8 cellular contexts compared by ENCODE assay signal in genomic region chr22:28855355-28856094, GRCh38. TPM values are rescaled to one million over a fixed set of nuclear protein-coding genes. Genes with fewer than 3 reads are reported as not detected.
DNase-seq lines count a peak whose midpoint lies in the region; ATAC-seq, FAIRE-seq and TF ChIP-seq lines count a peak whose summit lies in the region.

No MANE protein-coding gene starts in this region.

- no peak overlapping the region for H2AFZ ChIP-seq in mesenchymal stem cell (ENCODE audit: low read depth, low read length)

- H3K27ac Mint-ChIP-seq in activated CD4-positive, alpha-beta T cell treated with anti-CD3 and anti-CD28 coated beads, Interleukin-2, amount 10 ng/mL, durations not matched to agents 24 days and 14 days, result no peak overlapping the region
- no peak overlapping the region for H3K27ac Mint-ChIP-seq in stimulated activated naive CD8-positive, alpha-beta T cell treated with anti-CD3 and anti-CD28 coated beads, Interleukin-15, amount 100 ng/mL, for 72 hours

- peaks cover 13% of the 10 kb centered on the region for H3K27me3 Mint-ChIP-seq in activated CD4-positive, alpha-beta T cell treated with anti-CD3 and anti-CD28 coated beads, Interleukin-2, amount 10 ng/mL, durations not matched to agents 24 days and 14 days
- peaks cover 18% of the 10 kb centered on the region for H3K27me3 Mint-ChIP-seq in stimulated activated naive CD8-positive, alpha-beta T cell treated with anti-CD3 and anti-CD28 coated beads, Interleukin-15, amount 100 ng/mL, for 72 hours

- H3K9ac ChIP-seq in mesenchymal stem cell (ENCODE audit: low read length), result no peak overlapping the region

- peak overlapping the region; percentile 42 for H2AK5ac ChIP-seq in mesenchymal stem cell (ENCODE audit: low read length, severe bottlenecking)

- H2BK120ac ChIP-seq in mesenchymal stem cell (ENCODE audit: low read depth, low read length), result no peak overlapping the region

- no peak overlapping the region for H4K91ac ChIP-seq in mesenchymal stem cell (ENCODE audit: low read length)

- in situ Hi-C loops in ACHN (cut with HindIII; ENCODE audit: low pct_ligation_motif_present, low pct_unique_long_range_greater_than_20kb, low sequenced_read_pairs), result no loop called here

- ATAC-seq in stimulated activated naive CD8-positive, alpha-beta T cell treated with anti-CD3 and anti-CD28 coated beads, Interleukin-15, amount 100 ng/mL, for 72 hours, result no peak
- no peak for ATAC-seq in HG02852 (IDR thresholded peaks at IDR 0.05; ENCODE audit: unreplicated experiment)

- no peak overlapping the region for H3K4me3 Mint-ChIP-seq in activated CD4-positive, alpha-beta T cell treated with anti-CD3 and anti-CD28 coated beads, Interleukin-2, amount 10 ng/mL, durations not matched to agents 24 days and 14 days
- H3K4me3 Mint-ChIP-seq in stimulated activated naive CD8-positive, alpha-beta T cell treated with anti-CD3 and anti-CD28 coated beads, Interleukin-15, amount 100 ng/mL, for 72 hours, result no peak overlapping the region

- no peak overlapping the region for H3K4me3 ChIP-seq in mesenchymal stem cell (ENCODE audit: insufficient read depth in 1 of 2, low read depth in 1 of 2, low read length in 2 of 2)

- no peak overlapping the region for H3K4ac ChIP-seq in mesenchymal stem cell (ENCODE audit: low read depth in 1 of 2, low read length in 2 of 2)

- peak; percentile 76 for FAIRE-seq in endometrium (lab: Jason Lieb, UNC)

- peak; percentile 72 for TF ChIP-seq CTCF in GM12801 (IDR thresholded peaks at IDR 0.05; ENCODE audit: extremely low read depth, insufficient read length)

- H3K27me3 ChIP-seq in mesenchymal stem cell (ENCODE audit: control insufficient read depth in 1 of 2, insufficient read depth in 1 of 2, low read length in 2 of 2), result no peaks in the 10 kb centered on the region

- no peak overlapping the region for H2BK12ac ChIP-seq in mesenchymal stem cell (ENCODE audit: low read length in 2 of 2)

- no peaks in the 10 kb centered on the region for H3K4me1 Mint-ChIP-seq in activated CD4-positive, alpha-beta T cell treated with anti-CD3 and anti-CD28 coated beads, Interleukin-2, amount 10 ng/mL, durations not matched to agents 24 days and 14 days
- no peaks in the 10 kb centered on the region for H3K4me1 Mint-ChIP-seq in stimulated activated naive CD8-positive, alpha-beta T cell treated with anti-CD3 and anti-CD28 coated beads, Interleukin-15, amount 100 ng/mL, for 72 hours

- no peaks in the 10 kb centered on the region for H3K9me3 ChIP-seq in mesenchymal stem cell (ENCODE audit: control insufficient read depth, low read length)

- no peak overlapping the region for H3K23ac ChIP-seq in mesenchymal stem cell (ENCODE audit: low read length in 2 of 2)

- 21% methylated on average over 2 of the region's 6 CpGs for WGBS in mesenchymal stem cell

- H2BK15ac ChIP-seq in mesenchymal stem cell (ENCODE audit: low read depth, poor library complexity, severe bottlenecking), result no peak overlapping the region

- no peaks in the 10 kb centered on the region for H3K9me3 Mint-ChIP-seq in activated CD4-positive, alpha-beta T cell treated with anti-CD3 and anti-CD28 coated beads, Interleukin-2, amount 10 ng/mL, durations not matched to agents 24 days and 14 days
- H3K9me3 Mint-ChIP-seq in stimulated activated naive CD8-positive, alpha-beta T cell treated with anti-CD3 and anti-CD28 coated beads, Interleukin-15, amount 100 ng/mL, for 72 hours, result no peaks in the 10 kb centered on the region

- no peaks in the 10 kb centered on the region for H3K36me3 Mint-ChIP-seq in activated CD4-positive, alpha-beta T cell treated with anti-CD3 and anti-CD28 coated beads, Interleukin-2, amount 10 ng/mL, durations not matched to agents 24 days and 14 days (ENCODE audit: low read depth)

- H3K27ac ChIP-seq in mesenchymal stem cell (ENCODE audit: low read length, poor library complexity, severe bottlenecking), result no peak overlapping the region

- intact Hi-C loops in activated CD4-positive, alpha-beta T cell treated with anti-CD3 and anti-CD28 coated beads, Interleukin-2, amount 10 ng/mL, durations not matched to agents 24 days and 14 days (cut with micrococcal nuclease), result loop anchor here (1.0 kb wide), 2 partner anchors 185 to 390 kb away; no protein-coding TSS in a partner anchor

- no peaks in the 10 kb centered on the region for H3K4me1 ChIP-seq in mesenchymal stem cell (ENCODE audit: control insufficient read depth, insufficient read depth, low read depth, low read length)

- no peak overlapping the region for H3K4me2 ChIP-seq in mesenchymal stem cell (ENCODE audit: low read length, poor library complexity, severe bottlenecking)

- no peak overlapping the region for H3K14ac ChIP-seq in mesenchymal stem cell (ENCODE audit: low read length in 2 of 2)

- H2BK5ac ChIP-seq in mesenchymal stem cell (ENCODE audit: low read depth, low read length, poor library complexity, severe bottlenecking), result no peak overlapping the region

- DNase-seq in ACHN (peak; percentile 58), NCI-H2029 (lab: John Stamatoyannopoulos, UW) (peak; percentile 22), mesenchymal stem cell (peak; percentile 59)
- DNase-seq in activated CD4-positive, alpha-beta T cell treated with anti-CD3 and anti-CD28 coated beads, Interleukin-2, amount 10 ng/mL, durations not matched to agents 24 days and 14 days, result peak; percentile 85
- peak; percentile 38 to 40 for DNase-seq in stimulated activated naive CD8-positive, alpha-beta T cell treated with anti-CD3 and anti-CD28 coated beads, Interleukin-15, amount 100 ng/mL, for 72 hours

- no peaks in the 10 kb centered on the region for H3K36me3 ChIP-seq in mesenchymal stem cell (ENCODE audit: control insufficient read depth in 1 of 2, insufficient read depth in 2 of 2, low read depth in 1 of 2, low read length in 2 of 2)

- H3K79me1 ChIP-seq in mesenchymal stem cell (replicated peaks; ENCODE audit: low read length, poor library complexity, severe bottlenecking), result no peaks in the 10 kb centered on the region

- H4K8ac ChIP-seq in mesenchymal stem cell (ENCODE audit: low read length), result no peak overlapping the region

- no peak overlapping the region for H3K18ac ChIP-seq in mesenchymal stem cell (ENCODE audit: low read depth in 1 of 2, low read length in 2 of 2)

RNA-seq across cellular contexts. Expression of gene ZNRF3, which starts 27.8 kb away (rescaled TPM):
- total RNA-seq in activated CD4-positive, alpha-beta T cell treated with anti-CD3 and anti-CD28 coated beads, Interleukin-2, amount 10 ng/mL, durations not matched to agents 24 days and 14 days, result 2.0 and 2.3 TPM in 2 replicates
- polyA plus RNA-seq in mesenchymal stem cell (2013, experiment 1 of 2), result 1.8 TPM
- 2.0 TPM for polyA plus RNA-seq in mesenchymal stem cell (2013, experiment 2 of 2)

RNA-seq across cellular contexts. Expression of gene XBP1, which starts 55.2 kb away (rescaled TPM):
- total RNA-seq in activated CD4-positive, alpha-beta T cell treated with anti-CD3 and anti-CD28 coated beads, Interleukin-2, amount 10 ng/mL, durations not matched to agents 24 days and 14 days, result 133 and 135 TPM in 2 replicates
- polyA plus RNA-seq in mesenchymal stem cell (2013, experiment 1 of 2), result 127 TPM
- polyA plus RNA-seq in mesenchymal stem cell (2013, experiment 2 of 2), result 129 TPM

Comparison
In these comparisons a context has a peak if more than half of its experiments do, and no peak if none do; other contexts are left out.
1. DNase-seq: peak in every context shown above with its lines; median percentile 85 in activated CD4-positive, alpha-beta T cell treated with anti-CD3 and anti-CD28 coated beads, Interleukin-2, amount 10 ng/mL, durations not matched to agents 24 days and 14 days; 59 in mesenchymal stem cell; 58 in ACHN; 39 in stimulated activated naive CD8-positive, alpha-beta T cell treated with anti-CD3 and anti-CD28 coated beads, Interleukin-15, amount 100 ng/mL, for 72 hours; 22 in NCI-H2029.